8 cellular contexts compared by ENCODE assay signal in genomic region chr1:28737245-28738137, GRCh38. TPM values are rescaled to one million over a fixed set of nuclear protein-coding genes. Genes with fewer than 3 reads are reported as not detected.
DNase-seq lines count a peak whose midpoint lies in the region; ATAC-seq and TF ChIP-seq lines count a peak whose summit lies in the region.

No MANE protein-coding gene starts in this region.

- H3K36me3 Mint-ChIP-seq in stimulated activated effector memory CD8-positive, alpha-beta T cell treated with anti-CD3 and anti-CD28 coated beads, Interleukin-12 subunit alpha, Interleukin-12 subunit beta, amount 100 ng/mL, for 72 hours: no peaks in the 10 kb centered on the region

- no peaks in the 10 kb centered on the region for H3K9me3 Mint-ChIP-seq in stimulated activated effector memory CD8-positive, alpha-beta T cell treated with anti-CD3 and anti-CD28 coated beads, Interleukin-12 subunit alpha, Interleukin-12 subunit beta, amount 100 ng/mL, for 72 hours

- peak; percentile 11 to 57 for DNase-seq in NCI-H187 (lab: John Stamatoyannopoulos, UW)
- DNase-seq in NCI-H187 treated with DMSO at 0.1 percent for 48 hours (lab: John Stamatoyannopoulos, UW): no peak
- DNase-seq in NCI-H526 (lab: John Stamatoyannopoulos, UW): peak; percentile 61 to 80
- peak; percentile 80 for DNase-seq in activated CD8-positive, alpha-beta memory T cell treated with anti-CD3 and anti-CD28 coated beads, Interleukin-2, amount 50 U/mL, for 48 hours
- DNase-seq in epithelial cell of esophagus (ENCODE audit: low read depth): peak; percentile 45
- peak; percentile 61 for DNase-seq in myocyte (ENCODE audit: low read depth)
- DNase-seq in stimulated activated effector memory CD8-positive, alpha-beta T cell treated with anti-CD3 and anti-CD28 coated beads, Interleukin-12 subunit alpha, Interleukin-12 subunit beta, amount 100 ng/mL, for 72 hours (ENCODE audit: low spot score in 2 of 2): peak; percentile 20 to 74

- peak overlapping the region; percentile 84 for H3K4me3 Mint-ChIP-seq in stimulated activated effector memory CD8-positive, alpha-beta T cell treated with anti-CD3 and anti-CD28 coated beads, Interleukin-12 subunit alpha, Interleukin-12 subunit beta, amount 100 ng/mL, for 72 hours

- peak; percentile 6 for ATAC-seq in HG03095 (IDR thresholded peaks at IDR 0.05; ENCODE audit: unreplicated experiment)
- ATAC-seq in stimulated activated effector memory CD8-positive, alpha-beta T cell treated with anti-CD3 and anti-CD28 coated beads, Interleukin-12 subunit alpha, Interleukin-12 subunit beta, amount 100 ng/mL, for 72 hours: peak; percentile 4

- no peak for TF ChIP-seq CTCF in epithelial cell of esophagus (IDR thresholded peaks at IDR 0.05; ENCODE audit: insufficient read depth, low read depth, low read length, missing control alignments)

- H3K4me1 Mint-ChIP-seq in stimulated activated effector memory CD8-positive, alpha-beta T cell treated with anti-CD3 and anti-CD28 coated beads, Interleukin-12 subunit alpha, Interleukin-12 subunit beta, amount 100 ng/mL, for 72 hours: peaks cover 25% of the 10 kb centered on the region

- H3K27ac Mint-ChIP-seq in stimulated activated effector memory CD8-positive, alpha-beta T cell treated with anti-CD3 and anti-CD28 coated beads, Interleukin-12 subunit alpha, Interleukin-12 subunit beta, amount 100 ng/mL, for 72 hours: peak overlapping the region; percentile 93

- peak overlapping the region; percentile 78 for H3K4me3 ChIP-seq in epithelial cell of esophagus (ENCODE audit: low read length)

RNA-seq across cellular contexts. Expression of gene YTHDF2, which starts 0.8 kb away (rescaled TPM):
- 59.5 and 66.6 TPM in 2 replicates for total RNA-seq in myocyte
- 46.0 TPM for polyA plus RNA-seq in myocyte (2012)
